Comparison of ENCODE assay signal across 8 cellular contexts in the genomic region with DNA sequence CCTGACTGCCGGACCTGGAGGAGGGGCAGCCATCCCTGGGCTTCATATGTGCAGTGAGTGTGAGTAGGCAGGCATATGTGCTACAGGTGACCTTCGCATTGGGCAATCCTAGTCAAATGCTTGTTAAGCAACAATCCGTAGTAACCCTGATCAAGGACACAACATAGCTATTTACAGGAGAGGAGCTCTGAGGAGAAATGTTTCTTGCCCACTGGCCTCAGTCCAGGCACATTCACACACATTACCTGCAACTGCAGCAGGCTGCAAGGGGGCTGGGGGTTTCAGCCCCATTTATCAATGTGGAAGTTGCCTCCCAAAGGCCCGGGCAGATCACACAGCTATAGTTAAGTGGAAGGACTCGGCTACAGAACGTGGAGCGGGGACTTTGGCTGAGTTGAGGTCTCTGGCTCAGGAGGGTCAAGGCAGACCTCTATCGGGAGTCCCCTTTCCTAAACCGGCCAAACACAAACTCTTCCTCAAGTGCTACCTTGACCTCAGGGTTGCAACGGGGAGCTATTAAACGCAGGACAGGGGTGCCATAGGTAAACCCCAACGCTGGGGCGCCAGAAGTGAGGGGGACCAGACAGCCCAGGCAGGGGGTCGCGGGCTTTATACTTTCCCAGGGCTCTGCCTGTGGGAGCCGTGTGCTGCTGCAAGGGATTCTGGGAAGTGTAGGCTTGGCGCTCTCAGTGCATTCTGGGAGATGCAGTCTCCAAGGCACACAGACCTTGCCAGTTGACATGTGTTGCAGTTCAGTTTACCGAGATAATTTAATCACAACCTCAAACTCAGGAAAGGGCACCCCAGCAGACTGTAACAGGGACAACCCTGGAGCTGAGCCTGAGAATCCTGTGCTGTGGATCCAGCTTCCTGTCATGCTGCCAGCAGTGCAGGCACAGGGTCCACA. TPM values are rescaled to one million over a fixed set of nuclear protein-coding genes. Genes with fewer than 3 reads are reported as not detected.
DNase-seq lines count a peak whose midpoint lies in the region; ATAC-seq and TF ChIP-seq lines count a peak whose summit lies in the region.

No MANE protein-coding gene starts in this region.

- WGBS in urinary bladder, result 25% methylated on average over 18 of the region's 18 CpGs

- TF ChIP-seq CTCF in AG10803 (conservative IDR thresholded peaks at IDR 0.05; ENCODE audit: low read length) (no peak), nephron progenitor cell (IDR thresholded peaks at IDR 0.05) (no peak)

- H3K4me3 ChIP-seq in AG10803 (ENCODE audit: low read length) (peak overlapping the region; percentile 22), urinary bladder (ENCODE audit: low read depth, low read length) (peak overlapping the region; percentile 5)

- H3K4me1 Mint-ChIP-seq in activated T-cell treated with anti-CD3 and anti-CD28 coated beads, Interleukin-2, amount 50 U/mL, for 24 hours (ENCODE audit: low read depth), result peaks cover 16% of the 10 kb centered on the region
- H3K4me1 Mint-ChIP-seq in nephron progenitor cell, result peaks cover 44% of the 10 kb centered on the region

- no peak overlapping the region for H3K27ac ChIP-seq in urinary bladder (ENCODE audit: low read depth)

- peak overlapping the region; percentile 51 for H3K4me3 Mint-ChIP-seq in activated T-cell treated with anti-CD3 and anti-CD28 coated beads, Interleukin-2, amount 50 U/mL, for 24 hours
- H3K4me3 Mint-ChIP-seq in nephron progenitor cell, result peak overlapping the region; percentile 59

- ATAC-seq in GM19023 (IDR thresholded peaks at IDR 0.05; ENCODE audit: unreplicated experiment) (peak; percentile 58), HG02571 (IDR thresholded peaks at IDR 0.05; ENCODE audit: unreplicated experiment) (no peak)

- no peaks in the 10 kb centered on the region for H3K9me3 Mint-ChIP-seq in activated T-cell treated with anti-CD3 and anti-CD28 coated beads, Interleukin-2, amount 50 U/mL, for 24 hours
- no peaks in the 10 kb centered on the region for H3K9me3 Mint-ChIP-seq in nephron progenitor cell

- DNase-seq in AG10803 (ENCODE audit: low read depth) (peak; percentile 57), NCI-H2227 (lab: John Stamatoyannopoulos, UW; ENCODE audit: unreplicated experiment) (peak; percentile 76), fibroblast of peridontal ligament (ENCODE audit: extremely low read depth) (peak; percentile 51), nephron progenitor cell (peak; percentile 56)
- DNase-seq in activated T-cell treated with anti-CD3 and anti-CD28 coated beads, Interleukin-2, amount 50 U/mL, for 24 hours, result peak; percentile 64

- H3K4me1 ChIP-seq in urinary bladder (ENCODE audit: insufficient read depth), result no peaks in the 10 kb centered on the region

- H3K27ac Mint-ChIP-seq in activated T-cell treated with anti-CD3 and anti-CD28 coated beads, Interleukin-2, amount 50 U/mL, for 24 hours, result no peak overlapping the region
- H3K27ac Mint-ChIP-seq in nephron progenitor cell, result no peak overlapping the region

- H3K36me3 Mint-ChIP-seq in activated T-cell treated with anti-CD3 and anti-CD28 coated beads, Interleukin-2, amount 50 U/mL, for 24 hours (ENCODE audit: low read depth), result peaks cover 9% of the 10 kb centered on the region
- no peaks in the 10 kb centered on the region for H3K36me3 Mint-ChIP-seq in nephron progenitor cell (ENCODE audit: low read depth)

- H3K36me3 ChIP-seq in urinary bladder (ENCODE audit: insufficient read depth), result no peaks in the 10 kb centered on the region

- no peaks in the 10 kb centered on the region for H3K27me3 Mint-ChIP-seq in activated T-cell treated with anti-CD3 and anti-CD28 coated beads, Interleukin-2, amount 50 U/mL, for 24 hours
- peaks cover 25% of the 10 kb centered on the region for H3K27me3 Mint-ChIP-seq in nephron progenitor cell (ENCODE audit: low read depth, poor library complexity)

RNA-seq across cellular contexts. Expression of a gene that starts 9.4 kb away (rescaled TPM):
- 1.7 TPM for total RNA-seq in urinary bladder
- 6.8 TPM for polyA plus RNA-seq in urinary bladder

RNA-seq across cellular contexts. Expression of a gene that starts 17.6 kb away (rescaled TPM):
- 122 TPM for total RNA-seq in urinary bladder
- polyA plus RNA-seq in urinary bladder, result 347 TPM

RNA-seq across cellular contexts. Expression of a gene that starts 22.9 kb away (rescaled TPM):
- 4.1 TPM for total RNA-seq in urinary bladder
- 1.0 TPM for polyA plus RNA-seq in urinary bladder

RNA-seq across cellular contexts. Expression of a gene that starts 24.5 kb away (rescaled TPM):
- total RNA-seq in urinary bladder, result 273 TPM
- 386 TPM for polyA plus RNA-seq in urinary bladder

RNA-seq across cellular contexts. Expression of a gene that starts 27.6 kb away (rescaled TPM):
- total RNA-seq in urinary bladder, result not detected
- polyA plus RNA-seq in urinary bladder, result 0.35 TPM
